8 cellular contexts compared by ENCODE assay signal in the genomic region with DNA sequence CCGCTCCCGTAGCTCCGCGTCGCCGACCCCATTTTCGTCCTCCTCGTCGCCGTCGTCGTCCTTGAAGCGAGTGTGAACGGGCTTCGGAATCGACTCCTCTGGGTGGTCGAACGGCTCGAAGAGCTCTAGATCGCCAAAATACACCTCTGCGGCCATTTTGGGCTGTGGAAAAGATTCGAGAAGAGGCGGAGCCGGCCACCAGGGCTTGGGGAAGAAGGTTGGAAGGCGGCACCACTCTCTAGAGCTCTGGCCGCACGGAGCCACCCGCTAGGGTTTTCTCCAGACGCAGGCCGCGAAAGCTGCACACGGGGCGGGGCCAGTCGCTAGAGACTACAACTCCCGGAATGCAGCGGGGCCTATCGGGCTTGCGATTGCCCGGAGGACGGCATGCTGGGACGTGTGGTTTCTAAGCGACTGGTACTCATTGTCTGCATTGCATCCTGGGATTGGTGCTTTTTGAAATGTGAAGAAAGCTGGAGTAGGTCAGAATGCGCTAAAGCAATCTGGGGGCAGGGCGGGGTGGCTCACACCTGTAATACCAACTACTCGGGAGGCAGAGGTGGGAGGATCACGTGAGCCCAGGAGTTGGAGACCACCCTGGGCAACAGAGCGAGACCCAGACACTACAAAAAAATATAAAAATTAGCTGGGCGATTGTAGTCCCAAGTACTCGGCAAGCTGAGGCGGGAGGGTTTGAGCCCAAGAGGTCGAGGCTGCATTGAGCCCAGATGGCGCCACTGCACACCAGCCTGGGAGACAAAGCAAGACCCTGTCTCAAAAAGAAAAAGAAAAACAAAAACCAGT. TPM values are rescaled to one million over a fixed set of nuclear protein-coding genes. Genes with fewer than 3 reads are reported as not detected.
DNase-seq lines count a peak whose midpoint lies in the region; ATAC-seq and TF ChIP-seq lines count a peak whose summit lies in the region.

A gene (minus strand): TSS at position 248 of the 804 bp plus-strand sequence. CDS start 92 bp downstream, at position 156.

- H3K9ac ChIP-seq in DND-41 (ENCODE audit: low read depth, low read length) (peak within 1 kb of the TSS; percentile 96), KMS-11 (peak within 1 kb of the TSS; percentile 97)

- H3K4me1 ChIP-seq in DND-41 (ENCODE audit: insufficient read depth, low read length) (peaks cover 43% of the 10 kb centered on the region), KMS-11 (ENCODE audit: low read depth, poor library complexity, severe bottlenecking) (peaks cover 22% of the 10 kb centered on the region), Peyer's patch (peaks cover 0 to 23% (median 4%) of the 10 kb centered on the region in 4 donors), muscle layer of duodenum (ENCODE audit: control insufficient read depth in 1 of 2, insufficient read depth in 2 of 2, low read length in 2 of 2) (peaks cover 3 to 21% of the 10 kb centered on the region in 2 donors)

- TF ChIP-seq CTCF in DND-41 (IDR thresholded peaks at IDR 0.05; ENCODE audit: borderline replicate concordance, extremely low read depth, low read length, poor library complexity, severe bottlenecking) (peak; percentile 48), KMS-11 (conservative IDR thresholded peaks at IDR 0.05; ENCODE audit: low read depth, low read length) (no peak), Peyer's patch (IDR thresholded peaks at IDR 0.05) (peak in 5 of 6 experiments; percentile 2 to 49 (median 37))

- H3K79me2 ChIP-seq in DND-41 (ENCODE audit: insufficient read depth, low read length) (peaks cover 48% of the 10 kb centered on the region), KMS-11 (ENCODE audit: insufficient read depth, low read depth) (peaks cover 43% of the 10 kb centered on the region)

- H4K20me1 ChIP-seq in DND-41 (ENCODE audit: insufficient read depth, low read length) (no peaks in the 10 kb centered on the region; the same call in 1 of the 2 replicates), KMS-11 (ENCODE audit: insufficient read depth) (no peaks in the 10 kb centered on the region)

- ATAC-seq in DND-41 (ENCODE audit: insufficient read depth, low read depth): peak; percentile 92
- ATAC-seq in GM21737 (IDR thresholded peaks at IDR 0.05; ENCODE audit: unreplicated experiment): peak; percentile 92
- ATAC-seq in esophagus mucosa: peak; percentile 99

- H3K36me3 ChIP-seq in DND-41 (ENCODE audit: insufficient read depth, low read length) (peaks cover 36% of the 10 kb centered on the region), KMS-11 (ENCODE audit: insufficient read depth) (no peaks in the 10 kb centered on the region), Peyer's patch (peaks cover 0 to 44% (median 0%) of the 10 kb centered on the region in 3 donors), muscle layer of duodenum (ENCODE audit: control insufficient read depth in 1 of 2, insufficient read depth in 2 of 2, low read length in 2 of 2) (peaks cover 21 to 35% of the 10 kb centered on the region in 2 donors)

- peak; percentile 98 for DNase-seq in DND-41
- DNase-seq in Peyer's patch: peak; percentile 97 to 99 (median 98)
- DNase-seq in activated T-cell treated with anti-CD3 and anti-CD28 coated beads, Interleukin-2, amount 50 U/mL, for 48 hours: peak; percentile 97 to 98
- peak; percentile 94 for DNase-seq in stimulated activated CD8-positive, alpha-beta memory T cell treated with anti-CD3 and anti-CD28 coated beads, Interleukin-7, amount 100 ng/mL, for 4 hours (ENCODE audit: low read depth in 2 of 2)

- H2AFZ ChIP-seq in DND-41 (ENCODE audit: low read depth, low read length) (peak within 1 kb of the TSS; percentile 93), KMS-11 (ENCODE audit: low read depth) (peak within 1 kb of the TSS; percentile 57)

- no peaks in the 10 kb centered on the region for H3K27me3 ChIP-seq in DND-41 (ENCODE audit: insufficient read depth, low read length, poor library complexity)
- H3K27me3 ChIP-seq in KMS-11 (ENCODE audit: insufficient read depth, low read depth): no peaks in the 10 kb centered on the region
- H3K27me3 ChIP-seq in Peyer's patch: no peaks in the 10 kb centered on the region
- no peaks in the 10 kb centered on the region for H3K27me3 ChIP-seq in muscle layer of duodenum (ENCODE audit: low read depth, low read length)

- peak within 1 kb of the TSS; percentile 98 for H3K27ac ChIP-seq in DND-41 (ENCODE audit: low read length)
- peak within 1 kb of the TSS; percentile 99 for H3K27ac ChIP-seq in KMS-11
- peak within 1 kb of the TSS; percentile 95 to 99 (median 99) for H3K27ac ChIP-seq in Peyer's patch
- peak within 1 kb of the TSS; percentile 95 for H3K27ac ChIP-seq in muscle layer of duodenum (ENCODE audit: low read length)

- H3K9me3 ChIP-seq in DND-41 (ENCODE audit: insufficient read depth, low read length, severe bottlenecking) (no peaks in the 10 kb centered on the region), Peyer's patch (no peaks in the 10 kb centered on the region), muscle layer of duodenum (ENCODE audit: control insufficient read depth in 1 of 2, low read length in 2 of 2) (no peaks in the 10 kb centered on the region)

- H3K4me3 ChIP-seq in DND-41 (ENCODE audit: low read depth in 1 of 2, low read length in 2 of 2) (peak within 1 kb of the TSS; percentile 91 to 92), KMS-11 (IDR thresholded peaks at IDR 0.05; ENCODE audit: insufficient read depth, low read depth, low read length) (no peak within 1 kb of the TSS), Peyer's patch (peak within 1 kb of the TSS; percentile 81 to 94 (median 86)), muscle layer of duodenum (ENCODE audit: low read depth in 1 of 2, low read length in 2 of 2) (peak within 1 kb of the TSS; percentile 81 to 98)

- H3K4me2 ChIP-seq in DND-41 (ENCODE audit: insufficient read depth, low read length) (peak within 1 kb of the TSS; percentile 64), KMS-11 (peak within 1 kb of the TSS; percentile 79)

- TF ChIP-seq POLR2A in Peyer's patch (IDR thresholded peaks at IDR 0.05): peak; percentile 97 to 98

RNA-seq across cellular contexts. Expression of the gene that starts here (rescaled TPM):
- total RNA-seq in Peyer's patch (10 to 100 TPM; 20.5 to 59.4 (median 28.4) TPM), esophagus mucosa (15.5 TPM)
